13 cellular contexts compared by ENCODE assay signal in genomic region chr18:61980355-61980754, GRCh38.
DNase-seq lines count a peak whose midpoint lies in the region; ATAC-seq and TF ChIP-seq lines count a peak whose summit lies in the region.
"Had no signal": no experiment of that assay in that cellular context is flagged by ENCODE, and none has a peak within 500 bp of the region (broad histone marks: within the 10 kb centered on the region; RNA-seq: fewer than 3 reads in every experiment).

No MANE protein-coding gene starts in this region.

- no peaks in the 10 kb centered on the region for H3K9me2 ChIP-seq in Loucy (replicated peaks; ENCODE audit: low read depth, low read length)

- 0 out of 2 replicates have a peak overlapping the region, but pooled peaks have one; percentile 60 for H2AFZ ChIP-seq in Loucy (ENCODE audit: low read length)
- peak overlapping the region; percentile 66 for H2AFZ ChIP-seq in mammary epithelial cell (ENCODE audit: low read depth, low read length)

- H3K27me3 Mint-ChIP-seq in mesothelial cell of epicardium (ENCODE audit: low read depth) = no peaks in the 10 kb centered on the region
- H3K27me3 Mint-ChIP-seq: activated naive CD8-positive, alpha-beta T cell treated with anti-CD3 and anti-CD28 coated beads for 36 hours had no signal

- intact Hi-C loops in mammary epithelial cell (cut with micrococcal nuclease) = no loop called here

- H3K79me2 ChIP-seq in Loucy (ENCODE audit: insufficient read depth, low read length) = no peaks in the 10 kb centered on the region
- H3K79me2 ChIP-seq in mammary epithelial cell (ENCODE audit: insufficient read depth, low read length) = no peaks in the 10 kb centered on the region

- no peak overlapping the region for H3K4me3 Mint-ChIP-seq in mesothelial cell of epicardium
- H3K4me3 Mint-ChIP-seq: activated naive CD8-positive, alpha-beta T cell treated with anti-CD3 and anti-CD28 coated beads for 36 hours had no signal

- H3K4me1 ChIP-seq in Loucy (ENCODE audit: insufficient read depth, low read length, poor library complexity, severe bottlenecking) = no peaks in the 10 kb centered on the region
- no peaks in the 10 kb centered on the region for H3K4me1 ChIP-seq in mammary epithelial cell (ENCODE audit: insufficient read depth, low read length)

- WGBS in mammary epithelial cell (ENCODE audit: low coverage, missing lambda C conversion rate) = 96% methylated on average over 2 of the region's 2 CpGs

- H3F3A ChIP-seq in Loucy (ENCODE audit: low read depth) = no peaks in the 10 kb centered on the region

- H3K9ac ChIP-seq in Loucy (ENCODE audit: low read depth, low read length, poor library complexity, severe bottlenecking) = no peak overlapping the region
- H3K9ac ChIP-seq in mammary epithelial cell (ENCODE audit: insufficient read depth, low read length) = no peak overlapping the region

- H3K4me2 ChIP-seq in Loucy (ENCODE audit: low read depth, low read length, poor library complexity, severe bottlenecking) (no peak overlapping the region), mammary epithelial cell (ENCODE audit: insufficient read depth, low read depth, low read length) (no peak overlapping the region)

- DNase-seq in GM12865 (ENCODE audit: low read depth) (peak; percentile 33), mammary epithelial cell (no peak), mesothelial cell of epicardium (ENCODE audit: low spot score in 2 of 2, unreplicated experiment in 2 of 2) (no peak), GM13977 (ENCODE audit: low spot score) (no peak)
- DNase-seq: activated naive CD8-positive, alpha-beta T cell treated with anti-CD3 and anti-CD28 coated beads for 36 hours; activated T-cell treated with anti-CD3 and anti-CD28 coated beads for 4 hours; C1 segment of cervical spinal cord; DMS79 treated with DMSO at 0.1 percent for 48 hours; kidney; stimulated activated CD4-positive, alpha-beta T cell treated with anti-CD3 and anti-CD28 coated beads, Interleukin-1b, Interleukin-23, amount 100 ng/mL, for 48 hours had no signal

- H3K27me3 ChIP-seq in Loucy (ENCODE audit: insufficient read depth, low read length, poor library complexity, severe bottlenecking) (no peaks in the 10 kb centered on the region), mammary epithelial cell (ENCODE audit: insufficient read depth, low read length) (no peaks in the 10 kb centered on the region)

- H3K4me3 ChIP-seq in GM12865 (ENCODE audit: low read depth, low read length) (no peak overlapping the region), Loucy (ENCODE audit: low read length, poor library complexity, severe bottlenecking) (no peak overlapping the region), mammary epithelial cell (replicated peaks in 1 of 3; ENCODE audit: insufficient read depth in 1 of 3, low read depth in 2 of 3, low read length in 3 of 3) (no peak overlapping the region)

- no TSS peak for BruUV-seq in mammary epithelial cell (replicated peaks; lab: Mats Ljungman, UMichigan)

- TF ChIP-seq CTCF in GM12865 (IDR thresholded peaks at IDR 0.05; ENCODE audit: insufficient read depth, low read depth, low read length, missing control alignments) (no peak), Loucy (conservative IDR thresholded peaks at IDR 0.05; ENCODE audit: low read length) (no peak), mammary epithelial cell (conservative IDR thresholded peaks at IDR 0.05 in 1 of 2, IDR thresholded peaks at IDR 0.05 in 1 of 2; ENCODE audit: extremely low read depth in 1 of 2, insufficient read depth in 1 of 2, low read depth in 1 of 2, low read length in 2 of 2) (no peak), mesothelial cell of epicardium (IDR thresholded peaks at IDR 0.05; ENCODE audit: unreplicated experiment) (no peak), GM13977 (IDR thresholded peaks at IDR 0.05; ENCODE audit: extremely low read depth, insufficient read depth, missing control alignments) (no peak)

- H4K20me1 ChIP-seq in Loucy (ENCODE audit: insufficient read depth, low read length, poor library complexity, severe bottlenecking) (no peaks in the 10 kb centered on the region), mammary epithelial cell (ENCODE audit: insufficient read depth, low read length) (no peaks in the 10 kb centered on the region)

- H3K4me1 Mint-ChIP-seq in mesothelial cell of epicardium = peaks cover 6% of the 10 kb centered on the region

- ATAC-seq in HG02973 (IDR thresholded peaks at IDR 0.05; ENCODE audit: unreplicated experiment) = no peak
- ATAC-seq in HG03521 (IDR thresholded peaks at IDR 0.05; ENCODE audit: unreplicated experiment) = no peak

- no peaks in the 10 kb centered on the region for H3K9me3 ChIP-seq in Loucy (ENCODE audit: insufficient read depth, low read depth, low read length)
- H3K9me3 ChIP-seq in mammary epithelial cell (replicated peaks; ENCODE audit: insufficient read depth, low read length) = no peaks in the 10 kb centered on the region

- H3K36me3 ChIP-seq in Loucy (ENCODE audit: insufficient read depth, low read length) (no peaks in the 10 kb centered on the region), mammary epithelial cell (ENCODE audit: insufficient read depth, low read length) (no peaks in the 10 kb centered on the region)

- in situ Hi-C loops in mammary epithelial cell (cut with MboI; ENCODE audit: low sequenced_read_pairs in 2 of 2) = no loop called here
- in situ Hi-C loops in GM13977 (cut with MboI; ENCODE audit: low pct_unique_long_range_greater_than_20kb, low sequenced_read_pairs, unreplicated experiment) = no loop called here

- peak overlapping the region; percentile 58 for H3K27ac Mint-ChIP-seq in mesothelial cell of epicardium
- H3K27ac Mint-ChIP-seq: activated naive CD8-positive, alpha-beta T cell treated with anti-CD3 and anti-CD28 coated beads for 36 hours had no signal

- no peak overlapping the region for H3K27ac ChIP-seq in mammary epithelial cell (ENCODE audit: insufficient read depth, low read depth, low read length)

- dilution Hi-C loops in mammary epithelial cell (cut with HindIII; ENCODE audit: low sequenced_read_pairs) = no loop called here

- CTCF ChIA-PET in mammary epithelial cell (lab: Charles Lee; ENCODE audit: low non-redundant PET) = no interaction called here

- H3K9me3 Mint-ChIP-seq in mesothelial cell of epicardium = peaks cover 9% of the 10 kb centered on the region

- no peaks in the 10 kb centered on the region for H3K36me3 Mint-ChIP-seq in mesothelial cell of epicardium
